In genomic region chr19:14425696-14426138, GRCh38 we compare ENCODE assay signal across 1 cellular context.
TF ChIP-seq lines count a peak whose summit lies in the region.

No MANE protein-coding gene starts in this region.

TF ChIP-seq in HepG2, 621 proteins besides CTCF, POLR2A, EP300 and RAD21:
- TF ChIP-seq ZFX (CRISPR knock-in tag; IDR thresholded peaks at IDR 0.05; ENCODE audit: low read depth) (no peak), ZMYM3 (CRISPR knock-in tag; IDR thresholded peaks at IDR 0.05) (0 out of 2 replicates have a peak, but pooled peaks have one; percentile 50)
